ENCODE assay signal across 8 cellular contexts in genomic region chr2:175168564-175168945, GRCh38. TPM values are rescaled to one million over a fixed set of nuclear protein-coding genes. Genes with fewer than 3 reads are reported as not detected.
DNase-seq lines count a peak whose midpoint lies in the region; ATAC-seq and TF ChIP-seq lines count a peak whose summit lies in the region.

No MANE protein-coding gene starts in this region.

- H3K27me3 ChIP-seq in MG63 (no peaks in the 10 kb centered on the region), psoas muscle (ENCODE audit: insufficient read depth in 3 of 3, low read length in 2 of 3) (no peaks in the 10 kb centered on the region)

- peaks cover 20% of the 10 kb centered on the region for H3K4me1 ChIP-seq in psoas muscle

- no peak for TF ChIP-seq CTCF in GM12875 (IDR thresholded peaks at IDR 0.05; ENCODE audit: borderline replicate concordance, insufficient read depth, low read depth, low read length)
- TF ChIP-seq CTCF in epithelial cell of esophagus (IDR thresholded peaks at IDR 0.05; ENCODE audit: insufficient read depth, low read depth, low read length, missing control alignments): no peak
- no peak for TF ChIP-seq CTCF in psoas muscle (IDR thresholded peaks at IDR 0.05)

- ATAC-seq in GM21786 (IDR thresholded peaks at IDR 0.05; ENCODE audit: unreplicated experiment) (peak; percentile 22), psoas muscle (no peak)

- DNase-seq in MG63 (no peak), epithelial cell of esophagus (ENCODE audit: low read depth) (no peak), psoas muscle (no peak), ureter (ENCODE audit: low spot score) (no peak), AG08395 (ENCODE audit: low spot score) (no peak), dermis blood vessel endothelial cell (no peak)

- peak overlapping the region; percentile 86 for H3K4me3 ChIP-seq in GM12875 (ENCODE audit: low read depth, low read length)
- peak overlapping the region; percentile 99 for H3K4me3 ChIP-seq in MG63
- peak overlapping the region; percentile 76 for H3K4me3 ChIP-seq in epithelial cell of esophagus (ENCODE audit: low read length)
- H3K4me3 ChIP-seq in psoas muscle: peak overlapping the region; percentile 81

- H3K36me3 ChIP-seq in MG63 (peaks cover 5% of the 10 kb centered on the region), psoas muscle (ENCODE audit: insufficient read depth in 1 of 2, low read depth in 1 of 2) (peaks cover 0 to 5% of the 10 kb centered on the region in 2 donors)

- peak overlapping the region; percentile 90 for H3K27ac ChIP-seq in psoas muscle

- 0 to 1% (median 0%) methylated on average over 10 to 11 of the region's 11 CpGs for WGBS in psoas muscle, 3 donors

- H3K9me3 ChIP-seq in MG63: no peaks in the 10 kb centered on the region
- H3K9me3 ChIP-seq in psoas muscle: no peaks in the 10 kb centered on the region

- intact Hi-C loops in psoas muscle (cut with DNase I): loop anchor here in 1 of 2 donors (5.0 kb wide), 1 partner anchor 36 kb away; no protein-coding TSS in a partner anchor

RNA-seq across cellular contexts. Expression of gene ATF2, which starts 0.6 kb away (rescaled TPM):
- 18.4 and 33.4 TPM in 2 replicates for total RNA-seq in MG63 (2014; rRNA removed; shearing (Covaris generic); ENCODE audit: low replicate concordance)
- 10 to 100 TPM; 18.7 to 22.3 (median 20.2) TPM for total RNA-seq in psoas muscle
- 10 to 100 TPM in 1 of 3 donors, 1 to 10 TPM in 2; 6.9 to 12.4 (median 7.2) TPM for polyA plus RNA-seq in psoas muscle
- 65.2 TPM for total RNA-seq in ureter
- total RNA-seq in dermis blood vessel endothelial cell: 56.8 and 66.5 TPM in 2 replicates

RNA-seq across cellular contexts. Expression of gene ATP5MC3, which starts 13.0 kb away (rescaled TPM):
- total RNA-seq in MG63 (2014; rRNA removed; shearing (Covaris generic); ENCODE audit: low replicate concordance): 207 and 228 TPM in 2 replicates
- 100 to 1,000 TPM; 277 to 690 (median 351) TPM for total RNA-seq in psoas muscle
- 1,000 to 10,000 TPM in 1 of 3 donors, 100 to 1,000 TPM in 2; 356 to 1,379 (median 727) TPM for polyA plus RNA-seq in psoas muscle
- 187 TPM for total RNA-seq in ureter
- total RNA-seq in dermis blood vessel endothelial cell: 84.7 and 98.7 TPM in 2 replicates
